ENCODE assay signal across 14 cellular contexts in the genomic region with DNA sequence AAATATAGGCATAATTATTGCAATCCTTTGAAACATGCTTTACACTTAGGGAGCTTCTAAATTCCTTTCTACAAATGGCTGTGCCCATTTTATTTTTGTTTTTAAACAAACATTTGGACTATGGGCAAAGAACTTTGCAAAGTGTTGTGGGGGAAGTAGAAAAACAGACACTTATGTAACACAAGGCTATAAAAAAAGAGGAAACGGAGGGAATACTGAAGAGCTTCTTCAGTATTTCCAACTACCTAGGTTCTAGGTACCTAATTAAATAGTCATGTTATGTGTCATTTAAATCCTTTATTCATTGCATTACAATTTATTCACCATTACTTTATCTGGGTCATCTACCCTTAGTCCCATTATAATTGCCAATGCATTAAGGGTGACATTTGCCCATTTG. TPM values are rescaled to one million over a fixed set of nuclear protein-coding genes. Genes with fewer than 3 reads are reported as not detected.
DNase-seq lines count a peak whose midpoint lies in the region; TF ChIP-seq lines count a peak whose summit lies in the region.
"Had no signal": no experiment of that assay in that cellular context is flagged by ENCODE, and none has a peak within 500 bp of the region (broad histone marks: within the 10 kb centered on the region; RNA-seq: fewer than 3 reads in every experiment).

No MANE protein-coding gene starts in this region.

- no peak overlapping the region for H3K27ac Mint-ChIP-seq in nephron
- H3K27ac Mint-ChIP-seq: CD4-positive, alpha-beta memory T cell had no signal

- intact Hi-C loops in posterior vena cava (cut with DNase I) = no loop called here

- peaks cover 5% of the 10 kb centered on the region for H3K27me3 Mint-ChIP-seq in nephron (ENCODE audit: low read depth)

- TF ChIP-seq CTCF in nephron (IDR thresholded peaks at IDR 0.05; ENCODE audit: unreplicated experiment in 3 of 3) = no peak

- DNase-seq in AML-193 (lab: John Stamatoyannopoulos, UW) (peak; percentile 58 to 63), Kasumi-1 (lab: John Stamatoyannopoulos, UW) (peak; percentile 15 to 49), NOMO-1 treated with DMSO at 0.1 percent for 48 hours (lab: John Stamatoyannopoulos, UW; ENCODE audit: unreplicated experiment) (peak; percentile 73), GM19238 (ENCODE audit: insufficient read length, low spot score) (no peak), posterior vena cava (ENCODE audit: low spot score) (no peak), NCI-H82 (lab: John Stamatoyannopoulos, UW) (no peak)
- DNase-seq: Calu3; CD4-positive, alpha-beta memory T cell; KG1; NCI-H1105; NCI-H2081 treated with DMSO at 0.1 percent for 48 hours; NCI-H446 treated with DMSO at 0.1 percent for 48 hours; NCI-H748 treated with DMSO at 0.1 percent for 48 hours had no signal

- H3K36me3 Mint-ChIP-seq in nephron (ENCODE audit: low read depth) = no peaks in the 10 kb centered on the region
- H3K36me3 Mint-ChIP-seq: CD4-positive, alpha-beta memory T cell had no signal

- no peaks in the 10 kb centered on the region for H3K9me3 Mint-ChIP-seq in nephron
- H3K9me3 Mint-ChIP-seq: CD4-positive, alpha-beta memory T cell had no signal

- H3K4me1 Mint-ChIP-seq in nephron = peaks cover 10% of the 10 kb centered on the region

- H3K4me3 Mint-ChIP-seq in nephron = peak overlapping the region; percentile 51 to 63 (median 62)

RNA-seq across cellular contexts. Expression of a gene that starts 1.6 kb away (rescaled TPM):
- 100 to 1,000 TPM; 299 to 329 TPM for total RNA-seq in posterior vena cava
- total RNA-seq: CD4-positive, alpha-beta memory T cell had no signal

Comparison
In these comparisons a context has a peak if more than half of its experiments do, and no peak if none do; other contexts are left out.
1. DNase-seq: peak in AML-193 (2 of 2), Kasumi-1 (2 of 2) and NOMO-1 treated with DMSO at 0.1 percent for 48 hours (single experiment); none in GM19238 (single experiment), posterior vena cava (single experiment) and NCI-H82 (single experiment).